Comparison of ENCODE assay signal across 9 cellular contexts in the genomic region with DNA sequence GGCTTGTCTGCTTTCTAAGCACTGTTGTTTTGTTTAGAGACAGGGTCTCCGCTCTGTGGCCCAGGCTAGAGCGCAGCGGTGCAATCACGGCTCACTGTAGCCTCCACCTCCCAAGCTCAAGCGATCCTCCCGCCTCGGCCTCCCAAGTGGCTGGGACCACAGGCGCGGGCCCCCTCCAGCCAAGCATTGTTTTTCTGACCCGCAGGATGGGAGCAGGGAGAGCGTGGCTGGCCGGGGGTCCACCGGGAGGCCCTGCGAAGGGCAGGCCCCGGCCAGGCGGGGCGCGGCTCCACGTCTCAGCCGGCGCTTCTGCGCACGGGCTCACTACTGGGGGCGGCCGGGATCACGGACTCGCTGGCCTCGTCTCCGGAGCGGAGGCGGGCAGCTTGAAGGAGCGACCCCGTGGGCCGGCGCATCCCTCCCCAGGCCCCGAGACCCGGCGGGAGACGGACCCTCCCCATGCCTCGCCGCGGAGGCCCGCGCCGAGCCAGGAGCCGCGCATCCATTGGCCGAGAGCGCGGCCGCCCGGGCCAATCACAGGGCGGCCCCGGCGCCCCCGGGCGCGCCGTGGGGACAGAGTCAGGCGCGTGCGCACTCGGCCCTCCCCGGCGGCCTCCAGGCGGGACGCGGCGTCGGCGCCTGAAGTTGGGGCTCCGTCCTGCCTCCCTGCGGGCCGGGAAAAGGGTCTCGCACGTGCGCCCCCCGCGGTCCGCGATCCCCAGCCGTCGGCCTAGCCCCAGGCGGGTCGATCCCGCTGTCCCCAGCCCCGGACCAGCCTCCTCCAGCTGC. TPM values are rescaled to one million over a fixed set of nuclear protein-coding genes. Genes with fewer than 3 reads are reported as not detected.
DNase-seq lines count a peak whose midpoint lies in the region; ATAC-seq and TF ChIP-seq lines count a peak whose summit lies in the region.
"Had no signal": no experiment of that assay in that cellular context is flagged by ENCODE, and none has a peak within 500 bp of the region (broad histone marks: within the 10 kb centered on the region; RNA-seq: fewer than 3 reads in every experiment).

No MANE protein-coding gene starts in this region.

- no CpG with 5 or more reads among the region's 87 CpGs for WGBS in H9 (ENCODE audit: extremely low coverage, insufficient read length, low lambda C conversion rate)
- 23 to 26% methylated on average over 26 to 41 of the region's 87 CpGs for WGBS in lower leg skin, 2 donors

- DNase-seq in CD4-positive, alpha-beta T cell, result peak; percentile 57 to 84 (median 74)
- peak; percentile 81 for DNase-seq in H9
- DNase-seq in NCI-H2171 treated with DMSO at 0.1 percent for 48 hours (lab: John Stamatoyannopoulos, UW), result peak; percentile 72
- DNase-seq in activated CD4-positive, alpha-beta T cell treated with anti-CD3 and anti-CD28 coated beads, Interleukin-2, amount 50 U/mL, for 1 hour, result peak; percentile 75
- DNase-seq in dermis blood vessel endothelial cell, result peak; percentile 83
- DNase-seq in lower leg skin (ENCODE audit: low spot score in 2 of 2), result peak in 1 of 2 donors; percentile 93
- peak; percentile 75 to 86 for DNase-seq in stimulated activated CD4-positive, alpha-beta T cell treated with anti-CD3 and anti-CD28 coated beads, Interleukin-4, amount 100 ng/mL, for 4 hours

- no peak overlapping the region for H4K91ac ChIP-seq in H9 (ENCODE audit: insufficient read length, low read depth, low read length)

- no peak overlapping the region for H3T11ph ChIP-seq in H9 (ENCODE audit: low read length)

- no peaks in the 10 kb centered on the region for H4K20me1 ChIP-seq in H9 (ENCODE audit: control insufficient read depth, insufficient read depth, insufficient read length)

- no peaks in the 10 kb centered on the region for H3K9me3 ChIP-seq in CD4-positive, alpha-beta T cell (ENCODE audit: control insufficient read depth, low read length)
- H3K9me3 ChIP-seq in H9 (ENCODE audit: control insufficient read depth, low read depth, low read length), result no peaks in the 10 kb centered on the region

- no peak overlapping the region for H3K4me2 ChIP-seq in H9 (ENCODE audit: insufficient read depth, insufficient read length, low read length)
- H3K4me2 ChIP-seq: KMS-11 had no signal

- peak overlapping the region; percentile 95 for H3K14ac ChIP-seq in H9 (ENCODE audit: insufficient read depth, low read length)

- no peak overlapping the region for H3K56ac ChIP-seq in H9 (ENCODE audit: insufficient read length, low read depth, low read length)

- H3K9ac ChIP-seq in H9 (ENCODE audit: extremely low read depth, insufficient read length, low read length), result no peak overlapping the region
- H3K9ac ChIP-seq: KMS-11 had no signal

- H3K79me1 ChIP-seq in H9 (ENCODE audit: insufficient read depth, low read depth, low read length, poor library complexity, severe bottlenecking), result no peaks in the 10 kb centered on the region

- H3K23ac ChIP-seq in H9 (ENCODE audit: insufficient read length, low read depth, low read length), result no peak overlapping the region

- peak overlapping the region; percentile 45 for H3K4me3 Mint-ChIP-seq in CD4-positive, alpha-beta T cell
- peak overlapping the region in 1 of 2 experiments; percentile 70; a peak in 3 of 5 replicates for H3K4me3 Mint-ChIP-seq in H9

- H2BK15ac ChIP-seq in H9 (ENCODE audit: low read depth, low read length), result no peak overlapping the region

- no peak overlapping the region for H2BK12ac ChIP-seq in H9 (ENCODE audit: insufficient read length, low read depth, low read length)

- POLR2A ChIA-PET in CD4-positive, alpha-beta T cell (lab: Charles Lee), result interaction anchor here (0.6 to 3.0 kb wide), 3 partner anchors 21 to 25 kb away, joined by 5 to 8 read pairs (median 8); partner anchors contain the start of gene ACTG1

- no peak overlapping the region for H4K8ac ChIP-seq in H9 (replicated peaks; ENCODE audit: insufficient read length, low read depth, low read length)

- no peak overlapping the region for H2AFZ ChIP-seq in H9 (ENCODE audit: low read length)

- no peak overlapping the region for H2BK5ac ChIP-seq in H9 (ENCODE audit: insufficient read length, low read length)

- no peak overlapping the region for H3K27ac ChIP-seq in CD4-positive, alpha-beta T cell (ENCODE audit: low read depth, low read length)
- H3K27ac ChIP-seq in H9 (ENCODE audit: insufficient read length, low read depth, low read length), result no peak overlapping the region
- H3K27ac ChIP-seq: KMS-11 had no signal

- no peak for TF ChIP-seq POLR2A in lower leg skin (IDR thresholded peaks at IDR 0.05)

- H3K27ac Mint-ChIP-seq in CD4-positive, alpha-beta T cell, result no peak overlapping the region
- no peak overlapping the region for H3K27ac Mint-ChIP-seq in H9

- peaks cover 7% of the 10 kb centered on the region for H3K4me1 Mint-ChIP-seq in CD4-positive, alpha-beta T cell (ENCODE audit: low read depth)
- peaks cover 32 to 35% of the 10 kb centered on the region in 2 experiments for H3K4me1 Mint-ChIP-seq in H9

- H2BK20ac ChIP-seq in H9 (ENCODE audit: low read depth, low read length, poor library complexity, severe bottlenecking), result no peak overlapping the region

- intact Hi-C loops in CD4-positive, alpha-beta T cell (cut with DNase I, micrococcal nuclease), result loop anchor here (2.0 to 10.0 kb wide), 4 partner anchors 25 to 1343 kb away; partner anchors contain the start of genes ACTG1 (in 1 of the 2), CHMP6 (in 1 of the 2) and EIF4A3 (in 1 of the 2)
- intact Hi-C loops in lower leg skin (cut with DNase I; ENCODE audit: low total_unique reads), result loop anchor here (10.0 kb wide), 1 partner anchor 193 kb away; the partner anchor contains the start of gene SLC38A10

- H3K4me3 ChIP-seq in lower leg skin (ENCODE audit: low read depth, poor library complexity, severe bottlenecking), result peak overlapping the region; percentile 41

- TF ChIP-seq CTCF in CD4-positive, alpha-beta T cell (IDR thresholded peaks at IDR 0.05), result no peak
- no peak for TF ChIP-seq CTCF in H9 (conservative IDR thresholded peaks at IDR 0.05)
- TF ChIP-seq CTCF in lower leg skin (IDR thresholded peaks at IDR 0.05), result no peak

- CTCF ChIA-PET in CD4-positive, alpha-beta T cell (lab: Charles Lee), result no interaction called here

- H3K79me2 ChIP-seq in H9 (ENCODE audit: insufficient read depth, low read length), result no peaks in the 10 kb centered on the region

- no peaks in the 10 kb centered on the region for H3K36me3 Mint-ChIP-seq in CD4-positive, alpha-beta T cell (ENCODE audit: low read depth)
- H3K36me3 Mint-ChIP-seq in H9 (ENCODE audit: insufficient read depth in 1 of 3, low read depth in 3 of 3), result no peaks in the 10 kb centered on the region

- ATAC-seq in CD4-positive, alpha-beta T cell (ENCODE audit: poor library complexity), result peak; percentile 83
- no peak for ATAC-seq in GM21619 (IDR thresholded peaks at IDR 0.05; ENCODE audit: unreplicated experiment)

- peak overlapping the region; percentile 83 for H3K18ac ChIP-seq in H9 (ENCODE audit: insufficient read length, low read depth, low read length)

- peaks cover 3% of the 10 kb centered on the region; the same call in 1 of the 2 replicates for H3K4me1 ChIP-seq in H9 (ENCODE audit: insufficient read depth, low read length)

- H2BK120ac ChIP-seq in H9 (ENCODE audit: low read depth, low read length, poor library complexity, severe bottlenecking), result no peak overlapping the region

- H4K5ac ChIP-seq in H9 (ENCODE audit: insufficient read length, low read depth, low read length), result no peak overlapping the region

- H3K9me3 Mint-ChIP-seq in CD4-positive, alpha-beta T cell, result no peaks in the 10 kb centered on the region
- H3K9me3 Mint-ChIP-seq in H9, result no peaks in the 10 kb centered on the region

- peaks cover 12% of the 10 kb centered on the region for H3K23me2 ChIP-seq in H9 (ENCODE audit: insufficient read length, low read depth, low read length, poor library complexity, severe bottlenecking)

- peaks cover 12% of the 10 kb centered on the region for H3K27me3 ChIP-seq in CD4-positive, alpha-beta T cell (ENCODE audit: control insufficient read depth, insufficient read depth, low read length)
- peaks cover 3% of the 10 kb centered on the region; the same call in 1 of the 2 replicates for H3K27me3 ChIP-seq in H9 (ENCODE audit: insufficient read depth, low read length)

- peaks cover 7% of the 10 kb centered on the region for H3K27me3 Mint-ChIP-seq in CD4-positive, alpha-beta T cell
- H3K27me3 Mint-ChIP-seq in H9 (ENCODE audit: low read depth), result peaks cover 57% of the 10 kb centered on the region

- no peak overlapping the region for H3K4ac ChIP-seq in H9 (ENCODE audit: low read depth, low read length)

- no peak overlapping the region for H2AK5ac ChIP-seq in H9 (ENCODE audit: insufficient read length, low read length)

RNA-seq across cellular contexts. Expression of gene ACTG1, which starts 24.9 kb away (rescaled TPM):
- total RNA-seq in CD4-positive, alpha-beta T cell, result 1,000 to 10,000 TPM; 1,296 to 1,318 TPM
- total RNA-seq in H9 (2021), result 4,136 and 4,160 TPM in 2 replicates
- total RNA-seq in dermis blood vessel endothelial cell, result 6,291 and 7,288 TPM in 2 replicates
- total RNA-seq in lower leg skin, result 1,000 to 10,000 TPM; 3,349 to 4,521 (median 4,085) TPM

RNA-seq across cellular contexts. Expression of gene FSCN2, which starts 40.5 kb away (rescaled TPM):
- 1 to 10 TPM; 1.0 to 1.1 TPM for total RNA-seq in CD4-positive, alpha-beta T cell
- 1.0 and 1.6 TPM in 2 replicates for total RNA-seq in H9 (2021)
- 0.42 and 1.0 TPM in 2 replicates for total RNA-seq in dermis blood vessel endothelial cell
- total RNA-seq in lower leg skin, result 1 to 10 TPM in 3 of 4 donors, under 1 TPM in 1; 0.46 to 2.7 (median 1.8) TPM
